In the genomic region with DNA sequence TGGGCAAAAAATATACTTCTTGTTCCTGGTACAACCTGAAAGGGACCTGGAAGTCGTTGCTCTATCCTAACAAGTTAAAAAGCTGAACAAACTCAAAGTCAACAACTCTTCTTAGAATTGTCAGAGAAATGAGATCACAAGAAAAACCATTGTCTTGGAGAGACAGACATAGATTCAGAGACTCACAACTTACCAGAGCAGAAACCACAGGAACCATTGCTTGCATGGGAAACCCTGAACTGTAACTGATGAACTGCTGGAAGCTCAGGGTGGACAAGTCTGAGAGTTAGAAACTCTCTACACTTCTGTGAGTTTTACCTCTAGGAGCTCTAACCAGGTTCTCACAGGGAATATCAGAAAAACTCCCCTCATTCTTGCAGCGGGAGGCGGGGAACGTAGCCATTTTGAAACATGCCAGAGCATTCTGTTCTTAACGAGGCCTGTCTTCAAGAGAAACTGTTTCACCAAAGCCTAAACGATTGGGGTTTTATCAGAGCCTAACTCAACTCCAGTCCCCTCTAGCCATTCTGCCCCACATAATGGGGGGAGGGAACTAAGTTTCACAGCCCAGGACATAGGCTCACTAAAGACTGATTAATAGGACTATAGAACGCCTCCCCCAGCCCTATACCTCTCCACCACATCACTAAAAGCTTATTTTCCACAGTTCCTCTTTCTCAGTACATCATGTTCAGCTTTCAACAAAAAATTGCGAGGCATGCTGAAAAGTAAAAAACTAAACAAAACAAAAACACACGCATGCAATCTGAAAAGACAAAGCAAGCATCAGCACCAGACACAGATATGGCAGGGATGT, we compare ENCODE assay signal across 1 cellular context.
TF ChIP-seq lines count a peak whose summit lies in the region.

No MANE protein-coding gene starts in this region.

TF ChIP-seq in GM12878, 131 proteins besides CTCF, POLR2A, EP300 and RAD21:
- TF ChIP-seq CREM (IDR thresholded peaks at IDR 0.05; ENCODE audit: low read depth) (peak; percentile 20; the same call in 1 of the 2 replicates), POLR2AphosphoS2 (IDR thresholded peaks at IDR 0.05; ENCODE audit: low read depth, low read length) (no peak), PAX5 (IDR thresholded peaks at IDR 0.05; ENCODE audit: borderline replicate concordance, low read depth, low read length) (peak; percentile 84), NFYA (IDR thresholded peaks at IDR 0.05; ENCODE audit: borderline replicate concordance, low read depth, low read length) (no peak), RUNX3 (IDR thresholded peaks at IDR 0.05; ENCODE audit: low read length) (peak; percentile 92), NFIC (IDR thresholded peaks at IDR 0.05; ENCODE audit: low read depth, low read length) (peak; percentile 18; the same call in 1 of the 2 replicates), YY1 (IDR thresholded peaks at IDR 0.05; ENCODE audit: low read depth, low read length) (peak; percentile 72), JUNB (IDR thresholded peaks at IDR 0.05) (no peak), SPI1 (IDR thresholded peaks at IDR 0.05; ENCODE audit: borderline replicate concordance, insufficient read depth, low read depth, low read length) (peak; percentile 90)
- TF ChIP-seq, protein P1, sequence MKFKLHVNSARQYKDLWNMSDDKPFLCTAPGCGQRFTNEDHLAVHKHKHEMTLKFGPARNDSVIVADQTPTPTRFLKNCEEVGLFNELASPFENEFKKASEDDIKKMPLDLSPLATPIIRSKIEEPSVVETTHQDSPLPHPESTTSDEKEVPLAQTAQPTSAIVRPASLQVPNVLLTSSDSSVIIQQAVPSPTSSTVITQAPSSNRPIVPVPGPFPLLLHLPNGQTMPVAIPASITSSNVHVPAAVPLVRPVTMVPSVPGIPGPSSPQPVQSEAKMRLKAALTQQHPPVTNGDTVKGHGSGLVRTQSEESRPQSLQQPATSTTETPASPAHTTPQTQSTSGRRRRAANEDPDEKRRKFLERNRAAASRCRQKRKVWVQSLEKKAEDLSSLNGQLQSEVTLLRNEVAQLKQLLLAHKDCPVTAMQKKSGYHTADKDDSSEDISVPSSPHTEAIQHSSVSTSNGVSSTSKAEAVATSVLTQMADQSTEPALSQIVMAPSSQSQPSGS (IDR thresholded peaks at IDR 0.05; ENCODE audit: low read length): 0 out of 2 replicates have a peak, but pooled peaks have one; percentile 39
TF ChIP-seq in GM12878: peak in this region for 7.
